Comparison of ENCODE assay signal across 9 cellular contexts in genomic region chr7:139362302-139362701, GRCh38. TPM values are rescaled to one million over a fixed set of nuclear protein-coding genes. Genes with fewer than 3 reads are reported as not detected.
A peak's percentile ranks its signal among the peaks of the same experiment; 100 is the strongest.
DNase-seq lines count a peak whose midpoint lies in the region; ATAC-seq, FAIRE-seq and TF ChIP-seq lines count a peak whose summit lies in the region.
"Had no signal": no experiment of that assay in that cellular context is flagged by ENCODE, and none has a peak within 500 bp of the region (broad histone marks: within the 10 kb centered on the region; RNA-seq: fewer than 3 reads in every experiment).

No MANE protein-coding gene starts in this region.

- TF ChIP-seq CTCF in Calu3 (IDR thresholded peaks at IDR 0.05; ENCODE audit: unreplicated experiment) (no peak), suprapubic skin (IDR thresholded peaks at IDR 0.05) (no peak)

- no peaks in the 10 kb centered on the region for H3K27me3 Mint-ChIP-seq in Calu3 (ENCODE audit: unreplicated experiment)
- H3K27me3 Mint-ChIP-seq in activated naive CD8-positive, alpha-beta T cell: no peaks in the 10 kb centered on the region
- H3K27me3 Mint-ChIP-seq in memory B cell: no peaks in the 10 kb centered on the region

- H3K27ac ChIP-seq in suprapubic skin: no peak overlapping the region
- H3K27ac ChIP-seq: epithelial cell of prostate had no signal

- CTCF ChIA-PET in Calu3 (lab: Charles Lee): no interaction called here

- no peak for ATAC-seq in memory B cell (ENCODE audit: low read depth)

- BruUV-seq in Calu3 (replicated peaks; lab: Mats Ljungman, UMichigan): no TSS peak

- H3K9me3 Mint-ChIP-seq in Calu3 (ENCODE audit: low read depth, unreplicated experiment) (no peaks in the 10 kb centered on the region), memory B cell (no peaks in the 10 kb centered on the region)
- no peaks in the 10 kb centered on the region for H3K9me3 Mint-ChIP-seq in activated naive CD8-positive, alpha-beta T cell (ENCODE audit: low read depth)

- H3K4me1 Mint-ChIP-seq in Calu3 (ENCODE audit: low read depth, unreplicated experiment) (peaks cover 22% of the 10 kb centered on the region), memory B cell (peaks cover 17% of the 10 kb centered on the region)
- H3K4me1 Mint-ChIP-seq in activated naive CD8-positive, alpha-beta T cell (ENCODE audit: low read depth): peaks cover 51% of the 10 kb centered on the region

- H3K9me3 ChIP-seq in MG63 (no peaks in the 10 kb centered on the region), suprapubic skin (no peaks in the 10 kb centered on the region)

- H3K4me3 ChIP-seq in MG63: no peak overlapping the region
- no peak overlapping the region for H3K4me3 ChIP-seq in suprapubic skin

- H3K36me3 Mint-ChIP-seq in Calu3 (ENCODE audit: insufficient read depth, unreplicated experiment) (peaks cover 49% of the 10 kb centered on the region), memory B cell (peaks cover 6% of the 10 kb centered on the region)
- H3K36me3 Mint-ChIP-seq in activated naive CD8-positive, alpha-beta T cell: peaks cover 12% of the 10 kb centered on the region

- H3K4me1 ChIP-seq in suprapubic skin: peaks cover 47% of the 10 kb centered on the region

- intact Hi-C loops in Calu3 (cut with micrococcal nuclease; ENCODE audit: unreplicated experiment): no loop called here

- no peaks in the 10 kb centered on the region for H3K27me3 ChIP-seq in MG63
- no peaks in the 10 kb centered on the region for H3K27me3 ChIP-seq in suprapubic skin

- no peak for TF ChIP-seq POLR2A in suprapubic skin (IDR thresholded peaks at IDR 0.05)

- no peak for FAIRE-seq in HTR-8/SVneo (lab: Jason Lieb, UNC)

- H3K4me3 Mint-ChIP-seq in Calu3 (ENCODE audit: low read depth, unreplicated experiment) (peak overlapping the region; percentile 29), memory B cell (no peak overlapping the region)
- H3K4me3 Mint-ChIP-seq in activated naive CD8-positive, alpha-beta T cell: peak overlapping the region; percentile 77

- 42% methylated on average over 3 of the region's 3 CpGs for WGBS in suprapubic skin

- DNase-seq in Calu3 (no peak), HTR-8/SVneo (ENCODE audit: insufficient read length, low spot score) (peak; percentile 9), memory B cell (ENCODE audit: low spot score in 2 of 2) (no peak), MG63 (no peak), NCI-H187 treated with DMSO at 0.1 percent for 48 hours (lab: John Stamatoyannopoulos, UW) (no peak), suprapubic skin (ENCODE audit: low spot score in 2 of 2) (no peak), HUDEP-2 (lab: John Stamatoyannopoulos, UW; ENCODE audit: unreplicated experiment in 76 of 76) (no peak)

- peaks cover 26% of the 10 kb centered on the region for H3K36me3 ChIP-seq in MG63
- H3K36me3 ChIP-seq in suprapubic skin: peaks cover 11% of the 10 kb centered on the region

- no peak for TF ChIP-seq EP300 in suprapubic skin (IDR thresholded peaks at IDR 0.05)

- H3K27ac Mint-ChIP-seq in Calu3 (ENCODE audit: unreplicated experiment) (no peak overlapping the region), memory B cell (peak overlapping the region; percentile 51)
- peak overlapping the region; percentile 83 for H3K27ac Mint-ChIP-seq in activated naive CD8-positive, alpha-beta T cell

RNA-seq across cellular contexts. Expression of gene LUC7L2, which starts 2.6 kb away (rescaled TPM):
- total RNA-seq in Calu3 (2022) (85.7 and 88.8 TPM in 2 replicates), suprapubic skin (100 to 1,000 TPM in 1 of 4 donors, 10 to 100 TPM in 3; 39.7 to 115 (median 51.5) TPM)
- total RNA-seq in MG63 (2014; rRNA removed; shearing (Covaris generic); ENCODE audit: low replicate concordance): 37.8 and 53.0 TPM in 2 replicates

RNA-seq across cellular contexts. Expression of gene FMC1, which starts 21.2 kb away (rescaled TPM):
- 2.9 and 9.1 TPM in 2 replicates for total RNA-seq in Calu3 (2022)
- total RNA-seq in MG63 (2014; rRNA removed; shearing (Covaris generic); ENCODE audit: low replicate concordance): 0.25 and 17.0 TPM in 2 replicates
- 10 to 100 TPM in 1 of 4 donors, 1 to 10 TPM in 3; 5.2 to 11.8 (median 7.8) TPM for total RNA-seq in suprapubic skin
